Comparison of ENCODE assay signal across 13 cellular contexts in the genomic region with DNA sequence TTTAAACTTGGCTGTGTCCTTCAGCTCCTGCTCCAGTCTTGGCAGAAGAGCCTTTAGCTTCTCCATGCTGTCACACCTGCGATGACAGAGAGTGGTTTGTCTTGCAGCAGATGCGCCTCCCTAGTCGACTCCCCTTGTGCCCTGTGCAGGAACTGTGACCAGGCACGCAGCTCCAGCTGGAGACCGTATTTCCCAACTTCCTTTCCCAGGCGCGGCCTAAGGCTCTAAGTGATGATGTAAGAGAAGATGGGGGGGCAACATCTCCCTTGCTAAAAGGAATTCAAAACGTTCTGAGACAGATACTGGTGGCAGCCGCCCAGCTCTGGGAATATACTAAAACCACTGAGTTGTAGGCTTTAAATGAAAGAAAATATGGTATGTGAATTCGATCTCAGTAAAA. TPM values are rescaled to one million over a fixed set of nuclear protein-coding genes. Genes with fewer than 3 reads are reported as not detected.
DNase-seq lines count a peak whose midpoint lies in the region; ATAC-seq and TF ChIP-seq lines count a peak whose summit lies in the region.
"Had no signal": no experiment of that assay in that cellular context is flagged by ENCODE, and none has a peak within 500 bp of the region (broad histone marks: within the 10 kb centered on the region; RNA-seq: fewer than 3 reads in every experiment).

No MANE protein-coding gene starts in this region.

- no peak overlapping the region for H3K4me3 ChIP-seq in epithelial cell of esophagus (ENCODE audit: low read length)
- H3K4me3 ChIP-seq: BLaER1 had no signal

- H3K4me1 Mint-ChIP-seq in CD14-positive monocyte = peaks cover 25% of the 10 kb centered on the region

- peaks cover 0 to 2% (median 0%) of the 10 kb centered on the region in 7 donors for H3K9me3 Mint-ChIP-seq in CD14-positive monocyte

- intact Hi-C loops in CD14-positive monocyte (cut with micrococcal nuclease) = no loop called here

- H3K4me3 Mint-ChIP-seq in CD14-positive monocyte = peak overlapping the region; percentile 38 to 69

- peak overlapping the region; percentile 62 to 89 (median 79) for H3K27ac Mint-ChIP-seq in CD14-positive monocyte

- TF ChIP-seq CTCF in CD14-positive monocyte (IDR thresholded peaks at IDR 0.05) (no peak), epithelial cell of esophagus (IDR thresholded peaks at IDR 0.05; ENCODE audit: insufficient read depth, low read depth, low read length, missing control alignments) (no peak)

- DNase-seq in CD14-positive monocyte (ENCODE audit: low spot score) = peak; percentile 66
- peak; percentile 81 for DNase-seq in NOMO-1 treated with DMSO at 0.1 percent for 48 hours (lab: John Stamatoyannopoulos, UW; ENCODE audit: unreplicated experiment)
- DNase-seq in epithelial cell of esophagus (ENCODE audit: low read depth) = peak; percentile 67
- peak; percentile 64 to 79 for DNase-seq in lung microvascular endothelial cell (ENCODE audit: low read depth in 2 of 2)
- DNase-seq in SW 1271 (lab: John Stamatoyannopoulos, UW) = no peak
- no peak for DNase-seq in putamen (ENCODE audit: low spot score)
- no peak for DNase-seq in retina
- DNase-seq: activated T-cell treated with anti-CD3 and anti-CD28 coated beads, Interleukin-2, amount 50 U/mL, for 1 hour; aorta; NCI-H187 treated with DMSO at 0.1 percent for 48 hours; stimulated activated naive CD4-positive, alpha-beta T cell had no signal

- peaks cover 58 to 68% of the 10 kb centered on the region in 2 donors for H3K36me3 Mint-ChIP-seq in CD14-positive monocyte

- ATAC-seq in GM18517 (IDR thresholded peaks at IDR 0.05; ENCODE audit: unreplicated experiment) = no peak

- H3K27me3 Mint-ChIP-seq in CD14-positive monocyte (ENCODE audit: low read depth in 3 of 3) = no peaks in the 10 kb centered on the region

RNA-seq across cellular contexts. Expression of gene DCUN1D2, which starts 16.3 kb away (rescaled TPM):
- polyA plus RNA-seq in CD14-positive monocyte = 1 to 10 TPM; 3.1 to 6.1 TPM
- 5.2 and 6.2 TPM in 2 replicates for total RNA-seq in lung microvascular endothelial cell

RNA-seq across cellular contexts. Expression of gene ADPRHL1, which starts 20.9 kb away (rescaled TPM):
- under 1 TPM; 0.15 to 0.27 TPM for polyA plus RNA-seq in CD14-positive monocyte
- total RNA-seq in lung microvascular endothelial cell = 0.20 and 0.44 TPM in 2 replicates

Comparison
In these comparisons a context has a peak if more than half of its experiments do, and no peak if none do; other contexts are left out.
1. DNase-seq: peak in CD14-positive monocyte (single experiment), NOMO-1 treated with DMSO at 0.1 percent for 48 hours (single experiment), epithelial cell of esophagus (single experiment) and lung microvascular endothelial cell (2 of 2); none in SW 1271 (0 of 2), putamen (single experiment) and retina (single experiment).